21 cellular contexts compared by ENCODE assay signal in genomic region chr12:52435659-52435999, GRCh38. TPM values are rescaled to one million over a fixed set of nuclear protein-coding genes. Genes with fewer than 3 reads are reported as not detected.
DNase-seq lines count a peak whose midpoint lies in the region; ATAC-seq and TF ChIP-seq lines count a peak whose summit lies in the region.
"Had no signal": no experiment of that assay in that cellular context is flagged by ENCODE, and none has a peak within 500 bp of the region (broad histone marks: within the 10 kb centered on the region; RNA-seq: fewer than 3 reads in every experiment).

No MANE protein-coding gene starts in this region.

- H3K23ac ChIP-seq in trophoblast cell (ENCODE audit: low read length): no peak overlapping the region

- H2BK5ac ChIP-seq in trophoblast cell (ENCODE audit: low read depth, low read length, poor library complexity): peak overlapping the region; percentile 75

- no peaks in the 10 kb centered on the region for H3K9me3 Mint-ChIP-seq in natural killer cell treated with Interleukin-12 subunit alpha and Interleukin-12 subunit beta and Interleukin-15 and Interleukin-18, amount 100 ng/mL, for 72 hours
- no peaks in the 10 kb centered on the region for H3K9me3 Mint-ChIP-seq in natural killer cell
- no peaks in the 10 kb centered on the region for H3K9me3 Mint-ChIP-seq in endodermal cell
- H3K9me3 Mint-ChIP-seq: CD8-positive, alpha-beta memory T cell had no signal

- H3K79me1 ChIP-seq in trophoblast cell (ENCODE audit: low read length): peaks cover 41% of the 10 kb centered on the region

- peaks cover 0 to 10% of the 10 kb centered on the region in 2 donors for H3K27me3 Mint-ChIP-seq in natural killer cell treated with Interleukin-12 subunit alpha and Interleukin-12 subunit beta and Interleukin-15 and Interleukin-18, amount 100 ng/mL, for 72 hours
- H3K27me3 Mint-ChIP-seq in natural killer cell (ENCODE audit: low read depth in 2 of 2) (peaks cover 29 to 45% of the 10 kb centered on the region in 2 donors), endodermal cell (ENCODE audit: insufficient read depth) (peaks cover 12% of the 10 kb centered on the region)

- peak overlapping the region; percentile 75 for H2BK120ac ChIP-seq in trophoblast cell (ENCODE audit: insufficient read depth, low read length, poor library complexity)

- no peaks in the 10 kb centered on the region for H3K36me3 Mint-ChIP-seq in natural killer cell treated with Interleukin-12 subunit alpha and Interleukin-12 subunit beta and Interleukin-15 and Interleukin-18, amount 100 ng/mL, for 72 hours
- H3K36me3 Mint-ChIP-seq in natural killer cell (no peaks in the 10 kb centered on the region), endodermal cell (ENCODE audit: low read depth) (no peaks in the 10 kb centered on the region)
- H3K36me3 Mint-ChIP-seq: CD8-positive, alpha-beta memory T cell had no signal

- TF ChIP-seq EP300 in transverse colon (IDR thresholded peaks at IDR 0.05; ENCODE audit: low read depth): no peak

- WGBS in endodermal cell (ENCODE audit: insufficient coverage in 1 of 2, insufficient read length in 1 of 2), 2 experiments: 91 to 94% methylated on average over 4 to 6 of the region's 6 CpGs
- no CpG with 5 or more reads among the region's 6 CpGs for WGBS in trophoblast cell (ENCODE audit: extremely low coverage, insufficient coverage, insufficient read length)
- WGBS in transverse colon (ENCODE audit: low coverage in 1 of 2), 2 donors: 90 to 100% methylated on average over 6 of the region's 6 CpGs

- H4K91ac ChIP-seq in trophoblast cell (ENCODE audit: low read depth, low read length): peak overlapping the region; percentile 74

- H3K27ac Mint-ChIP-seq in natural killer cell treated with Interleukin-12 subunit alpha and Interleukin-12 subunit beta and Interleukin-15 and Interleukin-18, amount 100 ng/mL, for 72 hours: no peak overlapping the region
- H3K27ac Mint-ChIP-seq in natural killer cell (no peak overlapping the region), endodermal cell (no peak overlapping the region)
- H3K27ac Mint-ChIP-seq: CD8-positive, alpha-beta memory T cell had no signal

- ATAC-seq in natural killer cell treated with Interleukin-12 subunit alpha and Interleukin-12 subunit beta and Interleukin-15 and Interleukin-18, amount 100 ng/mL, for 72 hours: no peak
- no peak for ATAC-seq in natural killer cell
- ATAC-seq: HCT116 had no signal

- no peak overlapping the region for H3K4me2 ChIP-seq in trophoblast cell (ENCODE audit: low read length)

- H3K14ac ChIP-seq in trophoblast cell (ENCODE audit: low read length): peak overlapping the region; percentile 30

- H3K9me3 ChIP-seq in endodermal cell (ENCODE audit: control insufficient read depth, low read length) (no peaks in the 10 kb centered on the region), trophoblast cell (ENCODE audit: insufficient read depth, low read depth, low read length) (no peaks in the 10 kb centered on the region), transverse colon (no peaks in the 10 kb centered on the region)

- no peak overlapping the region for H3K18ac ChIP-seq in trophoblast cell (ENCODE audit: low read length)

- peak overlapping the region; percentile 95 for H2AK5ac ChIP-seq in trophoblast cell (ENCODE audit: low read length)

- no peak for TF ChIP-seq POLR2A in transverse colon (IDR thresholded peaks at IDR 0.05)

- peak overlapping the region; percentile 8 for H2AFZ ChIP-seq in trophoblast cell (ENCODE audit: insufficient read depth, low read length, poor library complexity)

- intact Hi-C loops in natural killer cell (cut with micrococcal nuclease) (no loop called here), transverse colon (cut with DNase I; ENCODE audit: low total_unique reads) (no loop called here)

- H4K12ac ChIP-seq in trophoblast cell (ENCODE audit: low read depth, low read length): no peak overlapping the region

- H3K4me3 ChIP-seq in endodermal cell (ENCODE audit: low read length) (no peak overlapping the region), trophoblast cell (ENCODE audit: low read depth, low read length) (no peak overlapping the region), transverse colon (no peak overlapping the region)

- H3K27me3 ChIP-seq in endodermal cell (ENCODE audit: control insufficient read depth, insufficient read depth, low read length, poor library complexity, severe bottlenecking) (peaks cover 11% of the 10 kb centered on the region), trophoblast cell (ENCODE audit: insufficient read depth, low read length) (no peaks in the 10 kb centered on the region), transverse colon (no peaks in the 10 kb centered on the region)

- H3K4me1 ChIP-seq in endodermal cell (ENCODE audit: control insufficient read depth, insufficient read depth, low read length) (no peaks in the 10 kb centered on the region), trophoblast cell (ENCODE audit: control insufficient read depth in 1 of 2, insufficient read depth in 2 of 2, low read length in 2 of 2) (peaks cover 25 to 34% of the 10 kb centered on the region in 2 experiments), transverse colon (peaks cover 0 to 16% (median 6%) of the 10 kb centered on the region in 4 donors)

- H3K36me3 ChIP-seq in endodermal cell (ENCODE audit: control insufficient read depth, insufficient read depth, low read length) (no peaks in the 10 kb centered on the region), trophoblast cell (ENCODE audit: control insufficient read depth in 1 of 2, insufficient read depth in 2 of 2, low read length in 2 of 2) (no peaks in the 10 kb centered on the region), transverse colon (no peaks in the 10 kb centered on the region)

- peak overlapping the region; percentile 90 for H2BK12ac ChIP-seq in trophoblast cell (ENCODE audit: low read length)

- H3K9ac ChIP-seq in endodermal cell (ENCODE audit: extremely low read depth, low read length, poor library complexity, severe bottlenecking): no peak overlapping the region
- H3K9ac ChIP-seq in trophoblast cell (ENCODE audit: low read length): no peak overlapping the region

- no peak overlapping the region for H3K4ac ChIP-seq in trophoblast cell (ENCODE audit: low read depth, low read length)

- no peak overlapping the region for H3K4me3 Mint-ChIP-seq in natural killer cell treated with Interleukin-12 subunit alpha and Interleukin-12 subunit beta and Interleukin-15 and Interleukin-18, amount 100 ng/mL, for 72 hours
- H3K4me3 Mint-ChIP-seq in natural killer cell: no peak overlapping the region
- no peak overlapping the region for H3K4me3 Mint-ChIP-seq in endodermal cell
- H3K4me3 Mint-ChIP-seq: CD8-positive, alpha-beta memory T cell had no signal

- no peak for TF ChIP-seq CTCF in natural killer cell (IDR thresholded peaks at IDR 0.05)
- no peak for TF ChIP-seq CTCF in endodermal cell (conservative IDR thresholded peaks at IDR 0.05)
- TF ChIP-seq CTCF in transverse colon (IDR thresholded peaks at IDR 0.05): no peak

- no peak overlapping the region for H3K27ac ChIP-seq in endodermal cell (ENCODE audit: low read depth, low read length)
- H3K27ac ChIP-seq in trophoblast cell (ENCODE audit: low read depth, low read length): peak overlapping the region; percentile 83
- H3K27ac ChIP-seq in transverse colon: no peak overlapping the region
- H3K27ac ChIP-seq: C4-2B had no signal

- DNase-seq in natural killer cell treated with Interleukin-12 subunit alpha and Interleukin-12 subunit beta and Interleukin-15 and Interleukin-18, amount 100 ng/mL, for 72 hours (ENCODE audit: low spot score): peak; percentile 20
- DNase-seq in natural killer cell (no peak), endodermal cell (peak; percentile 24), trophoblast cell (no peak), transverse colon (no peak)
- DNase-seq in activated effector memory CD4-positive, alpha-beta T cell treated with Interleukin-2 at 50 U/mL for 16 hours: no peak
- DNase-seq in stimulated activated naive CD4-positive, alpha-beta T cell treated with Interleukin-2 at 50 U/mL for 16 hours (lab: John Stamatoyannopoulos, UW): no peak
- DNase-seq: Calu3; CD8-positive, alpha-beta memory T cell; DMS153; GOT3; Karpas-422; NCI-H1694; NCI-H2081; NCI-H2171 treated with DMSO at 0.1 percent for 48 hours; NCI-H524 treated with DMSO at 0.1 percent for 48 hours; SHP77 had no signal

- H4K8ac ChIP-seq in trophoblast cell (ENCODE audit: low read depth, low read length): peak overlapping the region; percentile 35

- in situ Hi-C loops in transverse colon (cut with MboI; ENCODE audit: low pct_ligation_motif_present in 1 of 4, low pct_unique_long_range_greater_than_20kb in 1 of 4, low sequenced_read_pairs in 3 of 4): no loop called here

- no peaks in the 10 kb centered on the region for H3K4me1 Mint-ChIP-seq in natural killer cell treated with Interleukin-12 subunit alpha and Interleukin-12 subunit beta and Interleukin-15 and Interleukin-18, amount 100 ng/mL, for 72 hours (ENCODE audit: low read depth in 2 of 2)
- H3K4me1 Mint-ChIP-seq in natural killer cell (no peaks in the 10 kb centered on the region), endodermal cell (no peaks in the 10 kb centered on the region)
- H3K4me1 Mint-ChIP-seq: CD8-positive, alpha-beta memory T cell had no signal

- peaks cover 2% of the 10 kb centered on the region for H3K79me2 ChIP-seq in trophoblast cell (ENCODE audit: control insufficient read depth, insufficient read depth, low read length, poor library complexity)

RNA-seq across cellular contexts. Expression of gene KRT75, which starts 1.5 kb away (rescaled TPM):
- not detected for total RNA-seq in natural killer cell treated with Interleukin-12 subunit alpha and Interleukin-12 subunit beta and Interleukin-15 and Interleukin-18, amount 100 ng/mL, for 72 hours
- total RNA-seq in natural killer cell: not detected
- not detected for total RNA-seq in endodermal cell
- not detected for polyA plus RNA-seq in endodermal cell (2013, experiment 1 of 2)
- polyA plus RNA-seq in endodermal cell (2013, experiment 2 of 2): not detected
- polyA plus RNA-seq in trophoblast cell (2013): 0.04 TPM in 2 replicates
- total RNA-seq in transverse colon: not detected
- total RNA-seq: Calu3; CD8-positive, alpha-beta memory T cell; OCI-LY7 had no signal
- polyA plus RNA-seq: CD8-positive, alpha-beta memory T cell had no signal

RNA-seq across cellular contexts. Expression of gene KRT6B, which starts 16.3 kb away (rescaled TPM):
- not detected for total RNA-seq in natural killer cell treated with Interleukin-12 subunit alpha and Interleukin-12 subunit beta and Interleukin-15 and Interleukin-18, amount 100 ng/mL, for 72 hours
- total RNA-seq in natural killer cell: not detected
- not detected for total RNA-seq in endodermal cell
- not detected for polyA plus RNA-seq in endodermal cell (2013, experiment 1 of 2)
- polyA plus RNA-seq in endodermal cell (2013, experiment 2 of 2): not detected
- not detected in 2 replicates for polyA plus RNA-seq in trophoblast cell (2013)
- total RNA-seq in transverse colon: not detected
- total RNA-seq: CD8-positive, alpha-beta memory T cell; M059J; OCI-LY7 had no signal
- polyA plus RNA-seq: CD8-positive, alpha-beta memory T cell had no signal

RNA-seq across cellular contexts. Expression of gene KRT82, which starts 29.5 kb away (rescaled TPM):
- total RNA-seq in natural killer cell treated with Interleukin-12 subunit alpha and Interleukin-12 subunit beta and Interleukin-15 and Interleukin-18, amount 100 ng/mL, for 72 hours: not detected
- total RNA-seq in natural killer cell: not detected
- not detected for total RNA-seq in endodermal cell
- not detected for polyA plus RNA-seq in endodermal cell (2013, experiment 1 of 2)
- polyA plus RNA-seq in endodermal cell (2013, experiment 2 of 2): not detected
- polyA plus RNA-seq in trophoblast cell (2013): 0.01 TPM in 2 replicates
- not detected for total RNA-seq in transverse colon
- total RNA-seq: Calu3; CD8-positive, alpha-beta memory T cell; M059J; OCI-LY7 had no signal
- polyA plus RNA-seq: CD8-positive, alpha-beta memory T cell had no signal

RNA-seq across cellular contexts. Expression of gene KRT6C, which starts 38.0 kb away (rescaled TPM):
- total RNA-seq in natural killer cell treated with Interleukin-12 subunit alpha and Interleukin-12 subunit beta and Interleukin-15 and Interleukin-18, amount 100 ng/mL, for 72 hours: not detected
- total RNA-seq in natural killer cell (not detected), endodermal cell (not detected), transverse colon (10 to 100 TPM in 1 of 4 donors, not detected in 3; 23.9 TPM)
- not detected for polyA plus RNA-seq in endodermal cell (2013, experiment 1 of 2)
- polyA plus RNA-seq in endodermal cell (2013, experiment 2 of 2): not detected
- polyA plus RNA-seq in trophoblast cell (2013): not detected in 2 replicates
- total RNA-seq: Calu3; CD8-positive, alpha-beta memory T cell; M059J; OCI-LY7 had no signal
- polyA plus RNA-seq: CD8-positive, alpha-beta memory T cell had no signal

RNA-seq across cellular contexts. Expression of gene KRT84, which starts 50.2 kb away (rescaled TPM):
- total RNA-seq in natural killer cell treated with Interleukin-12 subunit alpha and Interleukin-12 subunit beta and Interleukin-15 and Interleukin-18, amount 100 ng/mL, for 72 hours: not detected
- total RNA-seq in natural killer cell: not detected
- not detected for total RNA-seq in endodermal cell
- not detected for polyA plus RNA-seq in endodermal cell (2013, experiment 1 of 2)
- not detected for polyA plus RNA-seq in endodermal cell (2013, experiment 2 of 2)
- not detected in 2 replicates for polyA plus RNA-seq in trophoblast cell (2013)
- not detected for total RNA-seq in transverse colon
- total RNA-seq: Calu3; CD8-positive, alpha-beta memory T cell; M059J; OCI-LY7 had no signal
- polyA plus RNA-seq: CD8-positive, alpha-beta memory T cell had no signal

Comparison
In these comparisons a context has a peak if more than half of its experiments do, and no peak if none do; other contexts are left out.
1. DNase-seq: peak in natural killer cell treated with Interleukin-12 subunit alpha and Interleukin-12 subunit beta and Interleukin-15 and Interleukin-18, amount 100 ng/mL, for 72 hours (single experiment) and endodermal cell (single experiment); none in natural killer cell (single experiment), trophoblast cell (0 of 2), transverse colon (single experiment), activated effector memory CD4-positive, alpha-beta T cell treated with Interleukin-2 at 50 U/mL for 16 hours (single experiment) and stimulated activated naive CD4-positive, alpha-beta T cell treated with Interleukin-2 at 50 U/mL for 16 hours (single experiment).